1 cellular context compared by ENCODE assay signal in genomic region chr22:47091921-47092700, GRCh38.
TF ChIP-seq lines count a peak whose summit lies in the region.

No MANE protein-coding gene starts in this region.

TF ChIP-seq in H1, 55 proteins besides CTCF, POLR2A, EP300 and RAD21:
- TF ChIP-seq CHD2 (IDR thresholded peaks at IDR 0.05; ENCODE audit: low read length) (no peak), SIRT6 (IDR thresholded peaks at IDR 0.05; ENCODE audit: low read length) (no peak), POU5F1 (IDR thresholded peaks at IDR 0.05; ENCODE audit: low read depth, low read length) (no peak), TBP (IDR thresholded peaks at IDR 0.05; ENCODE audit: low read depth, low read length) (no peak), YY1 (IDR thresholded peaks at IDR 0.05; ENCODE audit: low read depth, low read length) (no peak), KDM4A (IDR thresholded peaks at IDR 0.05; ENCODE audit: low read depth, low read length, severe bottlenecking) (no peak)
